ENCODE assay signal across 6 cellular contexts in the genomic region with DNA sequence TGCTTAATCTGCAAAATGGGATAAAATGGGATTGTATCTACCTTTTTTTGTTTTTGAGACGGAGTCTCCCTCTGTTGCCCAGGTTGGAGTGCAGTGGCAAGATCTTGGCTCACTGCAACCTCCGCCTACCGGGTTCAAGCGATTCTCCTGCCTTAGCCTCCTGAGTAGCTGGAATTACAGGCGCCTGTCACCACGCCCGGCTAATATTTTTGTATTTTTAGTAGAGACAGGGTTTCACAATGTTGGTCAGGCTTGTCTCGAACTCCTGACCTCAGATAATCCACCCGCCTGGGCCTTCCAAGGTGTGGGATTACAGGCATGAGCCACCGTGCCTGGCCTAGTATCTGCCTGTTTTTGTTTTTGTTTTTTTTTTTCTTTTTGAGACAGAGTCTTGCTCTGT. TPM values are rescaled to one million over a fixed set of nuclear protein-coding genes. Genes with fewer than 3 reads are reported as not detected.
DNase-seq lines count a peak whose midpoint lies in the region; ATAC-seq, FAIRE-seq and TF ChIP-seq lines count a peak whose summit lies in the region.
"Not testable (repeated sequence)": the region's sequence is repeated elsewhere in the genome, so short reads cannot be mapped to it uniquely, and the experiment has no call there.

No MANE protein-coding gene starts in this region.

- not testable (repeated sequence) for BruUV-seq in Panc1 (replicated peaks; lab: Mats Ljungman, UMichigan); K562 (replicated peaks; lab: Mats Ljungman, UMichigan)

- not testable (repeated sequence) for H3K4me2 ChIP-seq in K562 (ENCODE audit: insufficient read depth, low read length); trophoblast cell (ENCODE audit: low read length)

- H4K8ac ChIP-seq in trophoblast cell (ENCODE audit: low read depth, low read length) = not testable (repeated sequence)

- TF ChIP-seq EP300 in K562 (IDR thresholded peaks at IDR 0.05; ENCODE audit: low read length) = not testable (repeated sequence)

- H3K4me1 ChIP-seq in Panc1 (ENCODE audit: control insufficient read depth, insufficient read depth, low read length) (peaks cover 31% of the 10 kb centered on the region), K562 (replicated peaks in 1 of 2; ENCODE audit: control insufficient read depth in 2 of 2, insufficient read depth in 2 of 2, low read length in 2 of 2) (peaks cover 8 to 19% of the 10 kb centered on the region in 2 experiments; a peak in 4 of 5 replicates)
- not testable (repeated sequence) for H3K4me1 ChIP-seq in trophoblast cell (ENCODE audit: control insufficient read depth in 1 of 2, insufficient read depth in 2 of 2, low read length in 2 of 2)

- H2BK120ac ChIP-seq in trophoblast cell (ENCODE audit: insufficient read depth, low read length, poor library complexity) = not testable (repeated sequence)

- H3K79me1 ChIP-seq in trophoblast cell (ENCODE audit: low read length) = not testable (repeated sequence)

- 52% methylated on average over 10 of the region's 10 CpGs for WGBS in K562 (ENCODE audit: insufficient coverage, low coverage, missing lambda C conversion rate)
- WGBS in trophoblast cell (ENCODE audit: extremely low coverage, insufficient coverage, insufficient read length) = no CpG with 5 or more reads among the region's 10 CpGs

- ATAC-seq in Panc1, K562, left lobe of liver: not testable (repeated sequence)

- H3K18ac ChIP-seq in trophoblast cell (ENCODE audit: low read length) = not testable (repeated sequence)

- not testable (repeated sequence) for TF ChIP-seq RAD21 in K562 (CRISPR knock-in tag; conservative IDR thresholded peaks at IDR 0.05 in 1 of 2, IDR thresholded peaks at IDR 0.05 in 1 of 2)

- H2AFZ ChIP-seq in K562 (ENCODE audit: low read depth, low read length) = 0 out of 2 replicates have a peak overlapping the region, but pooled peaks have one; percentile 21
- not testable (repeated sequence) for H2AFZ ChIP-seq in trophoblast cell (ENCODE audit: insufficient read depth, low read length, poor library complexity)

- not testable (repeated sequence) for FAIRE-seq in K562 (lab: Jason Lieb, UNC)

- H3K9ac ChIP-seq in K562 (ENCODE audit: insufficient read depth in 1 of 2, low read depth in 2 of 2, low read length in 2 of 2); trophoblast cell (ENCODE audit: low read length): not testable (repeated sequence)

- H3K14ac ChIP-seq in trophoblast cell (ENCODE audit: low read length) = not testable (repeated sequence)

- not testable (repeated sequence) for H4K20me1 ChIP-seq in K562 (replicated peaks; ENCODE audit: control insufficient read depth, insufficient read depth, low read length)

- intact Hi-C loops in Panc1 (cut with micrococcal nuclease; ENCODE audit: unreplicated experiment); K562 (cut with micrococcal nuclease): not testable (repeated sequence)

- not testable (repeated sequence) for H3K36me3 ChIP-seq in Panc1 (ENCODE audit: control insufficient read depth, insufficient read depth, low read length); K562 (ENCODE audit: control insufficient read depth, insufficient read depth, low read length); trophoblast cell (ENCODE audit: control insufficient read depth in 1 of 2, insufficient read depth in 2 of 2, low read length in 2 of 2)

- TF ChIP-seq POLR2A in K562 (conservative IDR thresholded peaks at IDR 0.05) = not testable (repeated sequence)

- not testable (repeated sequence) for TF ChIP-seq CTCF in Panc1 (IDR thresholded peaks at IDR 0.05); K562 (IDR thresholded peaks at IDR 0.05 in 2 of 3, conservative IDR thresholded peaks at IDR 0.05 in 1 of 3; ENCODE audit: insufficient read depth in 2 of 3, low read depth in 1 of 3, low read length in 3 of 3)

- H3K23ac ChIP-seq in trophoblast cell (ENCODE audit: low read length) = not testable (repeated sequence)

- CTCF ChIA-PET in Panc1 (lab: Charles Lee); K562 (lab: Yijun Ruan, JAX; ENCODE audit: low intra/inter-chr PET ratio): not testable (repeated sequence)

- H3K9me3 ChIP-seq in Panc1 (ENCODE audit: control insufficient read depth, insufficient read depth, low read depth, low read length); K562 (replicated peaks; ENCODE audit: control insufficient read depth, insufficient read depth, low read depth, low read length); trophoblast cell (ENCODE audit: insufficient read depth, low read depth, low read length): not testable (repeated sequence)

- peak overlapping the region; percentile 100; the same call in 1 of the 2 replicates for H3K27ac ChIP-seq in Panc1 (ENCODE audit: low read length)
- H3K27ac ChIP-seq in K562 (ENCODE audit: extremely low read depth, low read depth, low read length); trophoblast cell (ENCODE audit: low read depth, low read length): not testable (repeated sequence)

- H2BK5ac ChIP-seq in trophoblast cell (ENCODE audit: low read depth, low read length, poor library complexity) = not testable (repeated sequence)

- H3K9me1 ChIP-seq in K562 (ENCODE audit: control insufficient read depth, insufficient read depth, low read length) = not testable (repeated sequence)

- not testable (repeated sequence) for H2AK5ac ChIP-seq in trophoblast cell (ENCODE audit: low read length)

- H4K12ac ChIP-seq in trophoblast cell (ENCODE audit: low read depth, low read length) = not testable (repeated sequence)

- not testable (repeated sequence) for H3K79me2 ChIP-seq in K562 (ENCODE audit: control insufficient read depth, insufficient read depth, low read length); trophoblast cell (ENCODE audit: control insufficient read depth, insufficient read depth, low read length, poor library complexity)

- DNase-seq in MV-4-11 (lab: John Stamatoyannopoulos, UW) (peak; percentile 6), left lobe of liver (ENCODE audit: low spot score) (peak; percentile 32)
- not testable (repeated sequence) for DNase-seq in Panc1 (ENCODE audit: low read depth, low spot score); K562 (ENCODE audit: extremely low read depth in 1 of 4, low spot score in 3 of 4); trophoblast cell
- peak; percentile 21 for DNase-seq in activated effector memory CD4-positive, alpha-beta T cell treated with anti-CD3 and anti-CD28 coated beads, Interleukin-2, amount 50 U/mL, for 16 hours

- in situ Hi-C loops in Panc1 (cut with HindIII; ENCODE audit: low pct_unique_long_range_greater_than_20kb, low sequenced_read_pairs); K562 (cut with MboI): not testable (repeated sequence)

- H4K91ac ChIP-seq in trophoblast cell (ENCODE audit: low read depth, low read length) = peak overlapping the region; percentile 37

- not testable (repeated sequence) for H3K27me3 ChIP-seq in Panc1 (ENCODE audit: control insufficient read depth, insufficient read depth, low read length); K562 (ENCODE audit: control insufficient read depth in 2 of 2, insufficient read depth in 2 of 2, low read length in 2 of 2); trophoblast cell (ENCODE audit: insufficient read depth, low read length)

- H2BK12ac ChIP-seq in trophoblast cell (ENCODE audit: low read length) = not testable (repeated sequence)

- not testable (repeated sequence) for H3K4ac ChIP-seq in trophoblast cell (ENCODE audit: low read depth, low read length)

- POLR2A ChIA-PET in Panc1 (lab: Charles Lee) = interaction anchor here (0.7 kb wide), 1 partner anchor 39 kb away, joined by 3 read pairs; no protein-coding TSS in a partner anchor
- POLR2A ChIA-PET in K562 (lab: Yijun Ruan, JAX) = not testable (repeated sequence)

- H3K4me3 ChIP-seq in Panc1 (ENCODE audit: low read depth in 2 of 2, low read length in 2 of 2); K562; trophoblast cell (ENCODE audit: low read depth, low read length): not testable (repeated sequence)

TF ChIP-seq in K562, 482 proteins besides CTCF, POLR2A, EP300 and RAD21:
- TF ChIP-seq CEBPB (tag; IDR thresholded peaks at IDR 0.05) (0 out of 2 replicates have a peak, but pooled peaks have one; percentile 36), EWSR1 (IDR thresholded peaks at IDR 0.05; ENCODE audit: borderline replicate concordance, low read depth, partially characterized antibody) (peak; percentile 65)

RNA-seq across cellular contexts. Expression of a gene that starts 55.9 kb away (rescaled TPM):
- total RNA-seq in Panc1 (2021; ENCODE audit: unreplicated experiment) = 210 TPM
- polyA plus RNA-seq in Panc1 (2012; ENCODE audit: insufficient read length) = 80.1 TPM
- 27.8 and 53.4 TPM in 2 replicates for total RNA-seq in K562 (2011; cell fraction: chromatin; rRNA removed; ENCODE audit: low replicate concordance)
- 21.3 and 24.7 TPM in 2 replicates for total RNA-seq in K562 (2011; cell fraction: nucleolus; rRNA removed)
- total RNA-seq in K562 (2011; cell fraction: nucleoplasm; rRNA removed) = 26.2 and 28.5 TPM in 2 replicates
- 16.8 and 17.7 TPM in 2 replicates for total RNA-seq in K562 (2014; rRNA removed)
- 23.4 and 25.0 TPM in 2 replicates for total RNA-seq in K562 (2014; rRNA removed; fragmentation: Illumina TruSeq; extraction: Trizol)
- 18.7 and 21.8 TPM in 2 replicates for total RNA-seq in K562 (2015; rRNA removed; fragmentation: Illumina TruSeq; extraction: Trizol)
- total RNA-seq in K562 (2021) = 39.7 and 41.8 TPM in 2 replicates
- 11.4 and 12.9 TPM in 2 replicates for polyA plus RNA-seq in K562 (2011; rRNA removed)
- 6.8 and 8.6 TPM in 2 replicates for polyA plus RNA-seq in K562 (2011; cell fraction: cytosol; rRNA removed)
- 19.8 and 24.3 TPM in 2 replicates for polyA plus RNA-seq in K562 (2011; cell fraction: nucleus; rRNA removed)
- polyA plus RNA-seq in K562 (2012) = 17.7 and 21.1 TPM in 2 replicates
- polyA plus RNA-seq in K562 (2014; fragmentation: Illumina TruSeq; extraction: Trizol) = 19.3 and 26.7 TPM in 2 replicates
- polyA plus RNA-seq in K562 (2014; fragmentation: Nextera tagmentation; extraction: Ambion mirVana) = 1 to 10 TPM; 3.0 to 7.1 TPM
- 16.0 and 23.5 TPM in 2 replicates for polyA plus RNA-seq in K562 (2014; rRNA removed)
- 36.2 and 44.6 TPM in 2 replicates for polyA minus RNA-seq in K562 (2011; rRNA and poly(A)+ RNA removed)
- polyA minus RNA-seq in K562 (2011; cell fraction: cytosol; rRNA and poly(A)+ RNA removed) = 21.7 and 25.7 TPM in 2 replicates
- polyA minus RNA-seq in K562 (2011; cell fraction: nucleus; rRNA and poly(A)+ RNA removed) = 19.7 and 29.4 TPM in 2 replicates
- 11.1 TPM for total RNA-seq in left lobe of liver
- polyA plus RNA-seq in trophoblast cell (2013) = 45.3 and 46.1 TPM in 2 replicates
